In genomic region chr2:130378206-130378897, GRCh38 we compare ENCODE assay signal across 20 cellular contexts.
"Had no signal": no experiment of that assay in that cellular context is flagged by ENCODE, and none has a peak within 500 bp of the region (broad histone marks: within the 10 kb centered on the region; RNA-seq: fewer than 3 reads in every experiment).

No MANE protein-coding gene starts in this region.

- FAIRE-seq: endometrium, frontal cortex, islet of Langerhans, pancreas, urothelium cell line had no signal

- H3K9me3 ChIP-seq: colonic mucosa, heart right ventricle, pancreas had no signal

- H3K27ac ChIP-seq: colonic mucosa, heart right ventricle, pancreas had no signal

- H3K4me3 Mint-ChIP-seq: mesothelial cell of epicardium, nephron, type B pancreatic cell had no signal

- ATAC-seq: esophagus mucosa, heart right ventricle, pancreas, right cardiac atrium had no signal

- DNase-seq: colonic mucosa; effector CD4-positive, alpha-beta T cell; heart right ventricle; hypothalamus; kidney glomerular epithelial cell; occipital lobe; pancreas; right cardiac atrium; stimulated activated CD4-positive, alpha-beta T cell treated with anti-CD3 and anti-CD28 coated beads, Interleukin-2, amount 100 ng/mL, for 48 hours; stimulated activated naive CD4-positive, alpha-beta T cell treated with Interleukin-2 at 50 U/mL for 16 hours had no signal

- H3K9me3 Mint-ChIP-seq: mesothelial cell of epicardium, nephron, type B pancreatic cell had no signal

- H3K27ac Mint-ChIP-seq: mesothelial cell of epicardium, nephron, progenitor cell of endocrine pancreas, type B pancreatic cell had no signal

- H3K27me3 Mint-ChIP-seq: type B pancreatic cell had no signal

- H3K36me3 ChIP-seq: colonic mucosa, pancreas had no signal

- H3K27me3 ChIP-seq: colonic mucosa, heart right ventricle, pancreas had no signal

- H3K4me3 ChIP-seq: colonic mucosa, heart right ventricle, pancreas, smooth muscle cell had no signal

- H3K4me1 ChIP-seq: colonic mucosa had no signal

- H3K4me2 ChIP-seq: smooth muscle cell had no signal
